1 cellular context compared by ENCODE assay signal in genomic region chr19:34265221-34265650, GRCh38.
TF ChIP-seq lines count a peak whose summit lies in the region.

No MANE protein-coding gene starts in this region.

TF ChIP-seq in H1, 55 proteins besides CTCF, POLR2A, EP300 and RAD21:
- TF ChIP-seq PHF8 (conservative IDR thresholded peaks at IDR 0.05; ENCODE audit: low read depth, low read length) (no peak), SP1 (IDR thresholded peaks at IDR 0.05; ENCODE audit: low read depth, low read length) (no peak), CTBP2 (IDR thresholded peaks at IDR 0.05; ENCODE audit: borderline replicate concordance, insufficient read depth, insufficient read length, low read length) (no peak)
